ENCODE assay signal across 20 cellular contexts in genomic region chr9:112401175-112401815, GRCh38.
"Had no signal": no experiment of that assay in that cellular context is flagged by ENCODE, and none has a peak within 500 bp of the region (broad histone marks: within the 10 kb centered on the region; RNA-seq: fewer than 3 reads in every experiment).

No MANE protein-coding gene starts in this region.

- DNase-seq: effector CD4-positive, alpha-beta T cell; heart right ventricle; hypothalamus; kidney glomerular epithelial cell; mucosa of descending colon; naive thymus-derived CD8-positive, alpha-beta T cell; nucleus accumbens; pancreas; right cardiac atrium; stimulated activated CD4-positive, alpha-beta T cell treated with anti-CD3 and anti-CD28 coated beads, Interleukin-4, amount 100 ng/mL, for 1 hour; stimulated activated CD8-positive, alpha-beta memory T cell treated with anti-CD3 and anti-CD28 coated beads, Interleukin-4, amount 100 ng/mL, for 48 hours; stimulated activated naive CD8-positive, alpha-beta T cell treated with anti-CD3 and anti-CD28 coated beads, Interleukin-15, Interleukin-2, amounts not matched to agents 100 U/mL and 50 U/mL, for 24 hours; tibial artery; upper lobe of left lung had no signal

- H3K27me3 ChIP-seq: heart right ventricle, pancreas, suprapubic skin, tibial artery, upper lobe of left lung, vagina had no signal

- H3K4me1 ChIP-seq: pancreas, suprapubic skin, vagina had no signal

- H3K27ac Mint-ChIP-seq: naive thymus-derived CD8-positive, alpha-beta T cell; progenitor cell of endocrine pancreas; stimulated activated effector memory CD8-positive, alpha-beta T cell treated with anti-CD3 and anti-CD28 coated beads, Interleukin-12 subunit alpha, Interleukin-12 subunit beta, amount 100 ng/mL, for 72 hours had no signal

- H3K27ac ChIP-seq: coronary artery, heart right ventricle, pancreas, suprapubic skin, tibial artery, upper lobe of left lung, vagina had no signal

- H3K4me3 Mint-ChIP-seq: naive thymus-derived CD8-positive, alpha-beta T cell; neural crest cell; stimulated activated effector memory CD8-positive, alpha-beta T cell treated with anti-CD3 and anti-CD28 coated beads, Interleukin-12 subunit alpha, Interleukin-12 subunit beta, amount 100 ng/mL, for 72 hours had no signal

- H3K36me3 ChIP-seq: pancreas had no signal

- H3K9me3 ChIP-seq: mucosa of descending colon, pancreas, suprapubic skin, tibial artery, upper lobe of left lung, vagina had no signal

- H3K27me3 Mint-ChIP-seq: naive thymus-derived CD8-positive, alpha-beta T cell; progenitor cell of endocrine pancreas had no signal

- H3K4me1 Mint-ChIP-seq: neural crest cell; stimulated activated effector memory CD8-positive, alpha-beta T cell treated with anti-CD3 and anti-CD28 coated beads, Interleukin-12 subunit alpha, Interleukin-12 subunit beta, amount 100 ng/mL, for 72 hours had no signal

- H3K4me3 ChIP-seq: coronary artery, heart right ventricle, mucosa of descending colon, pancreas, suprapubic skin, tibial artery, upper lobe of left lung, vagina had no signal
